18 cellular contexts compared by ENCODE assay signal in the genomic region with DNA sequence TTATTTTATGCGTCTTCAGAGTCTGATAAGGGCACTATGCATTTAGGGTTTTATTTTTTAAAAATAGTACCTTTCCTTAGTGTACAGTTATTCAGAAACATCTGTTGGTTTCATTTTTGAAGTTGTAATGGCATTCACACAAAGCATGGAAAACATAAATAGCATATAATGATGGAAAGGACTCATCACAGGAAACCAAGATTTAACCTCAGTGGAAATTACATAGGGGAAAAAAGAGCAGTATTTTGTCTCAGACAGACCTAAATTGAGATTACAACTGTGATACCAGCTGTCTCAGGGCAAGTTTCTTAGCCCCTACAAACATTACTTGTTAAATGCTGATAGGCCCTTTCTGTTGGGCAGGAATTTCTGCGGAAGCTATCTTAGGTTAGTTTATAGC. TPM values are rescaled to one million over a fixed set of nuclear protein-coding genes. Genes with fewer than 3 reads are reported as not detected.
DNase-seq lines count a peak whose midpoint lies in the region; ATAC-seq lines count a peak whose summit lies in the region.
"Had no signal": no experiment of that assay in that cellular context is flagged by ENCODE, and none has a peak within 500 bp of the region (broad histone marks: within the 10 kb centered on the region; RNA-seq: fewer than 3 reads in every experiment).

No MANE protein-coding gene starts in this region.

- H3K36me3 Mint-ChIP-seq in activated naive CD8-positive, alpha-beta T cell treated with anti-CD3 and anti-CD28 coated beads for 36 hours = no peaks in the 10 kb centered on the region
- H3K36me3 Mint-ChIP-seq in naive thymus-derived CD8-positive, alpha-beta T cell = no peaks in the 10 kb centered on the region

- H3K27ac ChIP-seq in right cardiac atrium (ENCODE audit: low read length) = no peak overlapping the region
- H3K27ac ChIP-seq: adrenal gland, gastroesophageal sphincter, skin epidermis, suprapubic skin had no signal

- H3K27ac Mint-ChIP-seq in activated naive CD8-positive, alpha-beta T cell treated with anti-CD3 and anti-CD28 coated beads for 36 hours = peak overlapping the region; percentile 88
- H3K27ac Mint-ChIP-seq in naive thymus-derived CD8-positive, alpha-beta T cell = no peak overlapping the region
- H3K27ac Mint-ChIP-seq: GM23338 had no signal

- POLR2A ChIA-PET in naive thymus-derived CD8-positive, alpha-beta T cell (lab: Charles Lee) = no interaction called here

- peaks cover 7% of the 10 kb centered on the region for H3K9me3 Mint-ChIP-seq in activated naive CD8-positive, alpha-beta T cell treated with anti-CD3 and anti-CD28 coated beads for 36 hours
- H3K9me3 Mint-ChIP-seq in naive thymus-derived CD8-positive, alpha-beta T cell = no peaks in the 10 kb centered on the region
- H3K9me3 Mint-ChIP-seq: GM23338 had no signal

- H3K4me3 Mint-ChIP-seq in activated naive CD8-positive, alpha-beta T cell treated with anti-CD3 and anti-CD28 coated beads for 36 hours = peak overlapping the region; percentile 38
- H3K4me3 Mint-ChIP-seq in naive thymus-derived CD8-positive, alpha-beta T cell = no peak overlapping the region
- H3K4me3 Mint-ChIP-seq: GM23338 had no signal

- no peaks in the 10 kb centered on the region for H3K4me1 ChIP-seq in right cardiac atrium (ENCODE audit: control insufficient read depth, insufficient read depth, low read length)
- H3K4me1 ChIP-seq: adrenal gland, gastroesophageal sphincter, suprapubic skin had no signal

- no peaks in the 10 kb centered on the region for H3K9me3 ChIP-seq in right cardiac atrium (ENCODE audit: control insufficient read depth, low read length)
- H3K9me3 ChIP-seq: adrenal gland, gastroesophageal sphincter, suprapubic skin had no signal

- DNase-seq in activated CD4-positive, alpha-beta T cell treated with anti-CD3 and anti-CD28 coated beads for 48 hours = peak; percentile 4
- DNase-seq in activated CD4-positive, alpha-beta T cell treated with anti-CD3 and anti-CD28 coated beads for 4 hours = no peak
- DNase-seq in activated naive CD8-positive, alpha-beta T cell treated with anti-CD3 and anti-CD28 coated beads for 36 hours = no peak
- DNase-seq in right cardiac atrium = no peak
- no peak for DNase-seq in naive thymus-derived CD8-positive, alpha-beta T cell
- DNase-seq: adrenal gland, cerebellar nuclear complex, GF-D8, MM.1S, NCI-H2081 treated with DMSO at 0.1 percent for 48 hours, T-helper 9 cell had no signal

- ATAC-seq in GM19395 (IDR thresholded peaks at IDR 0.05; ENCODE audit: unreplicated experiment) = peak; percentile 66
- ATAC-seq in HG03439 (IDR thresholded peaks at IDR 0.05; ENCODE audit: unreplicated experiment) = peak; percentile 57
- no peak for ATAC-seq in HG03280 (IDR thresholded peaks at IDR 0.05; ENCODE audit: unreplicated experiment)
- ATAC-seq in right cardiac atrium = no peak
- ATAC-seq in naive thymus-derived CD8-positive, alpha-beta T cell = no peak
- ATAC-seq: gastroesophageal sphincter, GM23338 had no signal

- no peak overlapping the region for H3K4me3 ChIP-seq in right cardiac atrium (ENCODE audit: low read length)
- H3K4me3 ChIP-seq: adrenal gland, gastroesophageal sphincter, GM23338, skin epidermis, suprapubic skin had no signal

- peaks cover 38% of the 10 kb centered on the region for H3K4me1 Mint-ChIP-seq in activated naive CD8-positive, alpha-beta T cell treated with anti-CD3 and anti-CD28 coated beads for 36 hours
- H3K4me1 Mint-ChIP-seq in naive thymus-derived CD8-positive, alpha-beta T cell = peaks cover 0 to 9% (median 0%) of the 10 kb centered on the region in 4 donors
- H3K4me1 Mint-ChIP-seq: GM23338 had no signal

- peaks cover 6% of the 10 kb centered on the region for H3K27me3 Mint-ChIP-seq in activated naive CD8-positive, alpha-beta T cell treated with anti-CD3 and anti-CD28 coated beads for 36 hours
- peaks cover 0 to 5% (median 0%) of the 10 kb centered on the region in 5 donors for H3K27me3 Mint-ChIP-seq in naive thymus-derived CD8-positive, alpha-beta T cell

- intact Hi-C loops in right cardiac atrium (cut with DNase I) = no loop called here

- WGBS in right cardiac atrium = 89% methylated on average over 2 of the region's 2 CpGs

- H3K27me3 ChIP-seq in right cardiac atrium (ENCODE audit: control insufficient read depth, insufficient read depth) = no peaks in the 10 kb centered on the region
- H3K27me3 ChIP-seq: adrenal gland, gastroesophageal sphincter, suprapubic skin had no signal

RNA-seq across cellular contexts. Expression of gene NHLRC3, which starts 57.2 kb away (rescaled TPM):
- total RNA-seq in activated naive CD8-positive, alpha-beta T cell treated with anti-CD3 and anti-CD28 coated beads for 36 hours = 10 to 100 TPM; 12.9 to 16.4 TPM
- total RNA-seq in right cardiac atrium = 10 to 100 TPM; 12.6 to 13.6 (median 12.8) TPM
- 7.2 TPM for polyA plus RNA-seq in right cardiac atrium
- total RNA-seq in naive thymus-derived CD8-positive, alpha-beta T cell = 10 to 100 TPM; 36.2 to 42.3 TPM
- 1 to 10 TPM; 4.5 to 6.5 (median 5.5) TPM for polyA plus RNA-seq in naive thymus-derived CD8-positive, alpha-beta T cell

RNA-seq across cellular contexts. Expression of gene PROSER1, which starts 57.6 kb away (rescaled TPM):
- total RNA-seq in activated naive CD8-positive, alpha-beta T cell treated with anti-CD3 and anti-CD28 coated beads for 36 hours = 100 to 1,000 TPM; 106 to 111 TPM
- 10 to 100 TPM; 10.4 to 15.6 (median 14.6) TPM for total RNA-seq in right cardiac atrium
- polyA plus RNA-seq in right cardiac atrium = 6.5 TPM
- total RNA-seq in naive thymus-derived CD8-positive, alpha-beta T cell = 10 to 100 TPM; 47.4 to 53.1 TPM
- 10 to 100 TPM in 2 of 3 donors, 1 to 10 TPM in 1; 6.8 to 14.7 (median 13.1) TPM for polyA plus RNA-seq in naive thymus-derived CD8-positive, alpha-beta T cell

Comparison
In these comparisons a context has a peak if more than half of its experiments do, and no peak if none do; other contexts are left out.
1. ATAC-seq: peak in GM19395 (single experiment) and HG03439 (single experiment); none in HG03280 (single experiment), right cardiac atrium (0 of 2) and naive thymus-derived CD8-positive, alpha-beta T cell (0 of 2).